1 cellular context compared by ENCODE assay signal in the genomic region with DNA sequence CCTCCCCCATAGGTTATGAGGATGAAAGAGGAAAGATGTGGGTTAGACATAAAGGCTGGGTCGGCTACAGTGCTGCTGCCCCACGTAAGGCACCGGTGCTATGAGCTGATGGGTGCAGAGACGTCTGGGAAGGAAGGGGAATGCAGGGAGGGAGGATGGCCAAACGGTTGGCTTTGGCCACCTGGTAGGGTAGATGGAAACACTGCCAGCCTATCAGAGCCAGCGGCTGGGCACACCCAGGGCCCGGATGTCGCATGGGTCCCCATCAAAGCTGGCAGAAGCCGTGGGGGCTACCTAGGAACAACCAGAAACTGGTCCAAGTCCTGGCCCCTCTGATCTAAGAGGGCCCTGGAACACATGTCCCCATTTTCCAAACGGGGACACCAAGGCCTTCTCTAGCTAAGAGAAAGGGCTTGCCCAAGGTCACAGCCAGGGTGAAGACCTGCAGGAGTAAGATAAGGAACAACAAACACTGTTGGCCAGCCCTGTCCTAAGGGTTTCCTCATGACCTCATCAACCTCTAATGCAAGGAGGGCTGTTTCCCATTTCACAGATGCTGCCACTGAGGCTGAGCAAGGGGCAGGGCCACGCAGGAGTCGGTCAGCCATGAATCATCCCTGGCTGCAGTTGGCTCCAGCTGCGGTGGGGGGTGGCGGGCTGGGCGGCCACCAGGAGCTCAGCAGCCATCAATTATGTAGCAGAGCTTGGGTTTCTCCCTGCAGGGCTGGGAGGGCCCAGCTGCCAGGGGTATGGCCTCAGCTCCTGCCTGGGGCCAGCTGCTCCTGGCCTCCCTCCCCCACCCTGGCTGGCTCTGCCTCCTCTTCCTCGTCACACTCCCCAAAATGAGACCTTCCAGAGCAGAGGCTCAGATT.
TF ChIP-seq lines count a peak whose summit lies in the region.

No MANE protein-coding gene starts in this region.

TF ChIP-seq in K562, 482 proteins besides CTCF, POLR2A, EP300 and RAD21 (continued from another document and continues in another):
- TF ChIP-seq, protein P1, sequence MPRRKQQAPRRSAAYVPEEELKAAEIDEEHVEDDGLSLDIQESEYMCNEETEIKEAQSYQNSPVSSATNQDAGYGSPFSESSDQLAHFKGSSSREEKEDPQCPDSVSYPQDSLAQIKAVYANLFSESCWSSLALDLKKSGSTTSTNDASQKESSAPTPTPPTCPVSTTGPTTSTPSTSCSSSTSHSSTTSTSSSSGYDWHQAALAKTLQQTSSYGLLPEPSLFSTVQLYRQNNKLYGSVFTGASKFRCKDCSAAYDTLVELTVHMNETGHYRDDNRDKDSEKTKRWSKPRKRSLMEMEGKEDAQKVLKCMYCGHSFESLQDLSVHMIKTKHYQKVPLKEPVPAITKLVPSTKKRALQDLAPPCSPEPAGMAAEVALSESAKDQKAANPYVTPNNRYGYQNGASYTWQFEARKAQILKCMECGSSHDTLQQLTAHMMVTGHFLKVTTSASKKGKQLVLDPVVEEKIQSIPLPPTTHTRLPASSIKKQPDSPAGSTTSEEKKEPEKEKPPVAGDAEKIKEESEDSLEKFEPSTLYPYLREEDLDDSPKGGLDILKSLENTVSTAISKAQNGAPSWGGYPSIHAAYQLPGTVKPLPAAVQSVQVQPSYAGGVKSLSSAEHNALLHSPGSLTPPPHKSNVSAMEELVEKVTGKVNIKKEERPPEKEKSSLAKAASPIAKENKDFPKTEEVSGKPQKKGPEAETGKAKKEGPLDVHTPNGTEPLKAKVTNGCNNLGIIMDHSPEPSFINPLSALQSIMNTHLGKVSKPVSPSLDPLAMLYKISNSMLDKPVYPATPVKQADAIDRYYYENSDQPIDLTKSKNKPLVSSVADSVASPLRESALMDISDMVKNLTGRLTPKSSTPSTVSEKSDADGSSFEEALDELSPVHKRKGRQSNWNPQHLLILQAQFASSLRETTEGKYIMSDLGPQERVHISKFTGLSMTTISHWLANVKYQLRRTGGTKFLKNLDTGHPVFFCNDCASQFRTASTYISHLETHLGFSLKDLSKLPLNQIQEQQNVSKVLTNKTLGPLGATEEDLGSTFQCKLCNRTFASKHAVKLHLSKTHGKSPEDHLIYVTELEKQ (CRISPR knock-in tag; IDR thresholded peaks at IDR 0.05), result no peak
- TF ChIP-seq, protein P2, sequence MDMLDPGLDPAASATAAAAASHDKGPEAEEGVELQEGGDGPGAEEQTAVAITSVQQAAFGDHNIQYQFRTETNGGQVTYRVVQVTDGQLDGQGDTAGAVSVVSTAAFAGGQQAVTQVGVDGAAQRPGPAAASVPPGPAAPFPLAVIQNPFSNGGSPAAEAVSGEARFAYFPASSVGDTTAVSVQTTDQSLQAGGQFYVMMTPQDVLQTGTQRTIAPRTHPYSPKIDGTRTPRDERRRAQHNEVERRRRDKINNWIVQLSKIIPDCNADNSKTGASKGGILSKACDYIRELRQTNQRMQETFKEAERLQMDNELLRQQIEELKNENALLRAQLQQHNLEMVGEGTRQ (CRISPR knock-in tag; IDR thresholded peaks at IDR 0.05), result no peak
- TF ChIP-seq, protein P3, sequence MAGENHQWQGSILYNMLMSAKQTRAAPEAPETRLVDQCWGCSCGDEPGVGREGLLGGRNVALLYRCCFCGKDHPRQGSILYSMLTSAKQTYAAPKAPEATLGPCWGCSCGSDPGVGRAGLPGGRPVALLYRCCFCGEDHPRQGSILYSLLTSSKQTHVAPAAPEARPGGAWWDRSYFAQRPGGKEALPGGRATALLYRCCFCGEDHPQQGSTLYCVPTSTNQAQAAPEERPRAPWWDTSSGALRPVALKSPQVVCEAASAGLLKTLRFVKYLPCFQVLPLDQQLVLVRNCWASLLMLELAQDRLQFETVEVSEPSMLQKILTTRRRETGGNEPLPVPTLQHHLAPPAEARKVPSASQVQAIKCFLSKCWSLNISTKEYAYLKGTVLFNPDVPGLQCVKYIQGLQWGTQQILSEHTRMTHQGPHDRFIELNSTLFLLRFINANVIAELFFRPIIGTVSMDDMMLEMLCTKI (IDR thresholded peaks at IDR 0.05; ENCODE audit: partially characterized antibody), result no peak
- TF ChIP-seq, protein P4, sequence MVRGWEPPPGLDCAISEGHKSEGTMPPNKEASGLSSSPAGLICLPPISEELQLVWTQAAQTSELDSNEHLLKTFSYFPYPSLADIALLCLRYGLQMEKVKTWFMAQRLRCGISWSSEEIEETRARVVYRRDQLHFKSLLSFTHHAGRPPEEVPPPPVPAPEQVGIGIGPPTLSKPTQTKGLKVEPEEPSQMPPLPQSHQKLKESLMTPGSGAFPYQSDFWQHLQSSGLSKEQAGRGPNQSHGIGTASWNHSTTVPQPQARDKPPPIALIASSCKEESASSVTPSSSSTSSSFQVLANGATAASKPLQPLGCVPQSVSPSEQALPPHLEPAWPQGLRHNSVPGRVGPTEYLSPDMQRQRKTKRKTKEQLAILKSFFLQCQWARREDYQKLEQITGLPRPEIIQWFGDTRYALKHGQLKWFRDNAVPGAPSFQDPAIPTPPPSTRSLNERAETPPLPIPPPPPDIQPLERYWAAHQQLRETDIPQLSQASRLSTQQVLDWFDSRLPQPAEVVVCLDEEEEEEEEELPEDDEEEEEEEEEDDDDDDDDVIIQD (CRISPR knock-in tag; IDR thresholded peaks at IDR 0.05), result no peak
- TF ChIP-seq, protein P5, sequence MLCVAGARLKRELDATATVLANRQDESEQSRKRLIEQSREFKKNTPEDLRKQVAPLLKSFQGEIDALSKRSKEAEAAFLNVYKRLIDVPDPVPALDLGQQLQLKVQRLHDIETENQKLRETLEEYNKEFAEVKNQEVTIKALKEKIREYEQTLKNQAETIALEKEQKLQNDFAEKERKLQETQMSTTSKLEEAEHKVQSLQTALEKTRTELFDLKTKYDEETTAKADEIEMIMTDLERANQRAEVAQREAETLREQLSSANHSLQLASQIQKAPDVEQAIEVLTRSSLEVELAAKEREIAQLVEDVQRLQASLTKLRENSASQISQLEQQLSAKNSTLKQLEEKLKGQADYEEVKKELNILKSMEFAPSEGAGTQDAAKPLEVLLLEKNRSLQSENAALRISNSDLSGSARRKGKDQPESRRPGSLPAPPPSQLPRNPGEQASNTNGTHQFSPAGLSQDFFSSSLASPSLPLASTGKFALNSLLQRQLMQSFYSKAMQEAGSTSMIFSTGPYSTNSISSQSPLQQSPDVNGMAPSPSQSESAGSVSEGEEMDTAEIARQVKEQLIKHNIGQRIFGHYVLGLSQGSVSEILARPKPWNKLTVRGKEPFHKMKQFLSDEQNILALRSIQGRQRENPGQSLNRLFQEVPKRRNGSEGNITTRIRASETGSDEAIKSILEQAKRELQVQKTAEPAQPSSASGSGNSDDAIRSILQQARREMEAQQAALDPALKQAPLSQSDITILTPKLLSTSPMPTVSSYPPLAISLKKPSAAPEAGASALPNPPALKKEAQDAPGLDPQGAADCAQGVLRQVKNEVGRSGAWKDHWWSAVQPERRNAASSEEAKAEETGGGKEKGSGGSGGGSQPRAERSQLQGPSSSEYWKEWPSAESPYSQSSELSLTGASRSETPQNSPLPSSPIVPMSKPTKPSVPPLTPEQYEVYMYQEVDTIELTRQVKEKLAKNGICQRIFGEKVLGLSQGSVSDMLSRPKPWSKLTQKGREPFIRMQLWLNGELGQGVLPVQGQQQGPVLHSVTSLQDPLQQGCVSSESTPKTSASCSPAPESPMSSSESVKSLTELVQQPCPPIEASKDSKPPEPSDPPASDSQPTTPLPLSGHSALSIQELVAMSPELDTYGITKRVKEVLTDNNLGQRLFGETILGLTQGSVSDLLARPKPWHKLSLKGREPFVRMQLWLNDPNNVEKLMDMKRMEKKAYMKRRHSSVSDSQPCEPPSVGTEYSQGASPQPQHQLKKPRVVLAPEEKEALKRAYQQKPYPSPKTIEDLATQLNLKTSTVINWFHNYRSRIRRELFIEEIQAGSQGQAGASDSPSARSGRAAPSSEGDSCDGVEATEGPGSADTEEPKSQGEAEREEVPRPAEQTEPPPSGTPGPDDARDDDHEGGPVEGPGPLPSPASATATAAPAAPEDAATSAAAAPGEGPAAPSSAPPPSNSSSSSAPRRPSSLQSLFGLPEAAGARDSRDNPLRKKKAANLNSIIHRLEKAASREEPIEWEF (CRISPR knock-in tag; IDR thresholded peaks at IDR 0.05), result no peak
- peak; percentile 64 for TF ChIP-seq PHF20 (IDR thresholded peaks at IDR 0.05; ENCODE audit: partially characterized antibody)
- TF ChIP-seq PHTF2 (CRISPR knock-in tag; IDR thresholded peaks at IDR 0.05), result no peak
- TF ChIP-seq MEF2D (tag; conservative IDR thresholded peaks at IDR 0.05; ENCODE audit: low read depth), result no peak
- no peak for TF ChIP-seq SMAD3 (CRISPR knock-in tag; conservative IDR thresholded peaks at IDR 0.05)
- TF ChIP-seq SAFB (IDR thresholded peaks at IDR 0.05; ENCODE audit: borderline replicate concordance, low read depth, low read length), result no peak
- peak; percentile 74 for TF ChIP-seq NFIC (IDR thresholded peaks at IDR 0.05)
- no peak for TF ChIP-seq BRF1 (IDR thresholded peaks at IDR 0.05; ENCODE audit: borderline replicate concordance, extremely low read depth, insufficient read length)
- peak; percentile 100 for TF ChIP-seq ESRRA (IDR thresholded peaks at IDR 0.05; ENCODE audit: borderline replicate concordance, low read depth)
- TF ChIP-seq, protein P6, sequence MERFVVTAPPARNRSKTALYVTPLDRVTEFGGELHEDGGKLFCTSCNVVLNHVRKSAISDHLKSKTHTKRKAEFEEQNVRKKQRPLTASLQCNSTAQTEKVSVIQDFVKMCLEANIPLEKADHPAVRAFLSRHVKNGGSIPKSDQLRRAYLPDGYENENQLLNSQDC (CRISPR knock-in tag; IDR thresholded peaks at IDR 0.05), result no peak
- TF ChIP-seq GATAD2B (IDR thresholded peaks at IDR 0.05; ENCODE audit: borderline replicate concordance), result no peak
- no peak for TF ChIP-seq MCM5 (IDR thresholded peaks at IDR 0.05; ENCODE audit: low read depth)
- TF ChIP-seq, protein P7, sequence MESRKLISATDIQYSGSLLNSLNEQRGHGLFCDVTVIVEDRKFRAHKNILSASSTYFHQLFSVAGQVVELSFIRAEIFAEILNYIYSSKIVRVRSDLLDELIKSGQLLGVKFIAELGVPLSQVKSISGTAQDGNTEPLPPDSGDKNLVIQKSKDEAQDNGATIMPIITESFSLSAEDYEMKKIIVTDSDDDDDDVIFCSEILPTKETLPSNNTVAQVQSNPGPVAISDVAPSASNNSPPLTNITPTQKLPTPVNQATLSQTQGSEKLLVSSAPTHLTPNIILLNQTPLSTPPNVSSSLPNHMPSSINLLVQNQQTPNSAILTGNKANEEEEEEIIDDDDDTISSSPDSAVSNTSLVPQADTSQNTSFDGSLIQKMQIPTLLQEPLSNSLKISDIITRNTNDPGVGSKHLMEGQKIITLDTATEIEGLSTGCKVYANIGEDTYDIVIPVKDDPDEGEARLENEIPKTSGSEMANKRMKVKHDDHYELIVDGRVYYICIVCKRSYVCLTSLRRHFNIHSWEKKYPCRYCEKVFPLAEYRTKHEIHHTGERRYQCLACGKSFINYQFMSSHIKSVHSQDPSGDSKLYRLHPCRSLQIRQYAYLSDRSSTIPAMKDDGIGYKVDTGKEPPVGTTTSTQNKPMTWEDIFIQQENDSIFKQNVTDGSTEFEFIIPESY (CRISPR knock-in tag; IDR thresholded peaks at IDR 0.05), result peak; percentile 65
- no peak for TF ChIP-seq HNRNPUL1 (IDR thresholded peaks at IDR 0.05; ENCODE audit: low read length)
- TF ChIP-seq ZNF444 (CRISPR knock-in tag; IDR thresholded peaks at IDR 0.05), result no peak
- no peak for TF ChIP-seq GTF2A2 (tag; IDR thresholded peaks at IDR 0.05)
- TF ChIP-seq, protein P8, sequence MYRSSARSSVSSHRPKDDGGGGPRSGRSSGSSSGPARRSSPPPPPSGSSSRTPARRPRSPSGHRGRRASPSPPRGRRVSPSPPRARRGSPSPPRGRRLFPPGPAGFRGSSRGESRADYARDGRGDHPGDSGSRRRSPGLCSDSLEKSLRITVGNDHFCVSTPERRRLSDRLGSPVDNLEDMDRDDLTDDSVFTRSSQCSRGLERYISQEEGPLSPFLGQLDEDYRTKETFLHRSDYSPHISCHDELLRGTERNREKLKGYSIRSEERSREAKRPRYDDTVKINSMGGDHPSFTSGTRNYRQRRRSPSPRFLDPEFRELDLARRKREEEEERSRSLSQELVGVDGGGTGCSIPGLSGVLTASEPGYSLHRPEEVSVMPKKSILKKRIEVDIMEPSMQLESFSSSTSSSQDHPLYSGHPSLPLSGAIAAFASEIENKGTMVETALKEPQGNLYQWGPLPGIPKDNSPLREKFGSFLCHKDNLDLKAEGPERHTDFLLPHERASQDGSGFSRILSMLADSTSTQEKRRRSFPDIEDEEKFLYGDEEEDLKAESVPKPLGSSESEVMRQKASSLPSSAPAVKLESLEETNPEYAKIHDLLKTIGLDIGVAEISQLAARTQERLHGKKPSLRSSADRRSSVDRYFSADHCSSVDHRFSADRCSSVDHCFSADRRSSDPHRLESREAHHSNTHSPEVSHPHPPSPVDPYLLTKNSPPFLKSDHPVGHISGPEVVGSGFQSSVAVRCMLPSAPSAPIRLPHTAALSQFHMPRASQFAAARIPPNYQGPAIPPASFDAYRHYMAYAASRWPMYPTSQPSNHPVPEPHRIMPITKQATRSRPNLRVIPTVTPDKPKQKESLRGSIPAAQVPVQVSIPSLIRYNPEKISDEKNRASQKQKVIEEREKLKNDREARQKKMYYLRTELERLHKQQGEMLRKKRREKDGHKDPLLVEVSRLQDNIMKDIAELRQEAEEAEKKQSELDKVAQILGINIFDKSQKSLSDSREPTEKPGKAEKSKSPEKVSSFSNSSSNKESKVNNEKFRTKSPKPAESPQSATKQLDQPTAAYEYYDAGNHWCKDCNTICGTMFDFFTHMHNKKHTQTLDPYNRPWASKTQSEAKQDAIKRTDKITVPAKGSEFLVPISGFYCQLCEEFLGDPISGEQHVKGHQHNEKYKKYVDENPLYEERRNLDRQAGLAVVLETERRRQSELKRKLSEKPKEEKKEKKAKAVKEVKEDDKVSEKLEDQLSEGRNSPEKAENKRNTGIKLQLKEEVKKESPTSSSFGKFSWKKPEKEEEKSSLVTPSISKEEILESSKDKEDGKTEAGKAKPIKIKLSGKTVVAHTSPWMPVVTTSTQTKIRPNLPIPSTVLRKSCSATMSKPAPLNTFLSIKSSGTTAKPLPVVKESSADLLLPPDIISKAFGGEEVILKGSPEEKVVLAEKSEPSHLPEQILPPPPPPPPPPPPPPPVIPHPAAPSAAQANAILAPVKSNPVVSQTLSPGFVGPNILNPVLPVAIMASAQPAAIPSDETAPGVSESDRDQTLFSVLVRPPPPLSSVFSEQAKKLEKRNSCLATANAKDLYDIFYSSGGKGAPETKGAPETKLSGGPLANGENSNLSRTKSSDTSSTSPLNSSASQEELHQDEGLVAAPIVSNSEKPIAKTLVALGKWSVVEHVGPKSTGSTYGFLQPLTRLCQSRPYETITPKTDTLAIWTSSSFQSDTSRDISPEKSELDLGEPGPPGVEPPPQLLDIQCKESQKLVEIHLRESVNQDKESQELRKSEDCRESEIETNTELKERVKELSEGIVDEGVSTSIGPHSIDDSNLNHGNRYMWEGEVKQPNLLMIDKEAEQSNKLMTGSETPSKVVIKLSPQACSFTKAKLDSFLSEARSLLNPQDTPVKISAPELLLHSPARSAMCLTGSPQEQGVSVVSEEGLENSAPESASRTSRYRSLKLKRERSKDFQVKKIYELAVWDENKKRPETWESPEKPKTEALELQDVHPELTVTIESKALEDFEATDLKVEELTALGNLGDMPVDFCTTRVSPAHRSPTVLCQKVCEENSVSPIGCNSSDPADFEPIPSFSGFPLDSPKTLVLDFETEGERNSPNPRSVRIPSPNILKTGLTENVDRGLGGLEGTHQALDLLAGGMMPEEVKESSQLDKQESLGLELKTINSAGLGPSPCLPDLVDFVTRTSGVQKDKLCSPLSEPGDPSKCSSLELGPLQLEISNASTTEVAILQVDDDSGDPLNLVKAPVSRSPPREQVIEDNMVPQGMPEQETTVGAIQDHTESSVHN (IDR thresholded peaks at IDR 0.05; ENCODE audit: borderline replicate concordance in 1 of 2, low read depth in 1 of 2), result no peak
- TF ChIP-seq LARP7 (IDR thresholded peaks at IDR 0.05), result no peak
- TF ChIP-seq MXI1 (IDR thresholded peaks at IDR 0.05; ENCODE audit: low read depth, low read length), result no peak
